Comparison of ENCODE assay signal across 1 cellular context in the genomic region with DNA sequence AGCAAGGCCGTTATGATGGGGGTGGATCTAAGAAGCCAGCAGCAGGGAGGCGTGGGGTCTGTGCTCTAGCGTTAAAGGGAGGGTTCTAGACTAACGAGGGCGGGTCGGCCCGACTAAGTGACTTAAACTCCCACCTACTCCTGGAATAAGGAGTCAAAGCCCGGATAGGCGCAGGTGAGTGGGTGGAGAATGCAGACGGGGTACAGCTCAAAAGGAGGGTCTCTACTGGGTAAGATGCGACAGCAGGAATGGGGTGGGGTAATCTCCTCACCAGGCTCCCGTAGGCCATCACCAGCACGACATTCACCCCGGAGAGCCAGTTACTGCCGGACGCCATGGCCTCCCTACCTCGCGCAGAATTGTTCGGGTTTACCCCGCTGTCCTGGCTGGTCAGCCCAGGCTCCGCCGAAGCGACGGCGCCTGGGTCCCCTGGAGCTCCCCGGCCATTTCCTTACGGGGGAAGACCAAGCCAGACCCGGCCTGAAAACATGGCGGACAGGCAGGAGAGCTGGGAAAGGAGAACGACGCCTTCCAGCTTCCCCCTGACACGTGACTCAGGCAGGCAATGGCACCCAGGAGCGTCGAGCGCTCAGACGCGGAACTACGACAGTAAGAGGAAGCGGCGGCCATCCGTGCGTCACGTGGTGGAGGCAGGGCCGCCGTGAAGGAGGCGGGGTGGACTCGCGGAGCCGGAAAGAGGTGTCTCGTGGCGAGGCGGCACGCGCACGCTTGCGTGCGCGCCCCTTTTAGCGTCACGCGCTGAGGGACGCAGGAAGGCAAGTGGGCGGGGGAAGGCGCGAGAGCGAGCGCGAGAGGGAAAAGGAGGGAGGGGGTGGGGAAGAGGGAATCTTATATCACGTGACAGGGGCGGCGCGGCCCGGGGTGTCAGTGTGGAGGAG.
A peak's percentile ranks its signal among the peaks of the same experiment; 100 is the strongest.
TF ChIP-seq lines count a peak whose summit lies in the region.

A gene with protein sequence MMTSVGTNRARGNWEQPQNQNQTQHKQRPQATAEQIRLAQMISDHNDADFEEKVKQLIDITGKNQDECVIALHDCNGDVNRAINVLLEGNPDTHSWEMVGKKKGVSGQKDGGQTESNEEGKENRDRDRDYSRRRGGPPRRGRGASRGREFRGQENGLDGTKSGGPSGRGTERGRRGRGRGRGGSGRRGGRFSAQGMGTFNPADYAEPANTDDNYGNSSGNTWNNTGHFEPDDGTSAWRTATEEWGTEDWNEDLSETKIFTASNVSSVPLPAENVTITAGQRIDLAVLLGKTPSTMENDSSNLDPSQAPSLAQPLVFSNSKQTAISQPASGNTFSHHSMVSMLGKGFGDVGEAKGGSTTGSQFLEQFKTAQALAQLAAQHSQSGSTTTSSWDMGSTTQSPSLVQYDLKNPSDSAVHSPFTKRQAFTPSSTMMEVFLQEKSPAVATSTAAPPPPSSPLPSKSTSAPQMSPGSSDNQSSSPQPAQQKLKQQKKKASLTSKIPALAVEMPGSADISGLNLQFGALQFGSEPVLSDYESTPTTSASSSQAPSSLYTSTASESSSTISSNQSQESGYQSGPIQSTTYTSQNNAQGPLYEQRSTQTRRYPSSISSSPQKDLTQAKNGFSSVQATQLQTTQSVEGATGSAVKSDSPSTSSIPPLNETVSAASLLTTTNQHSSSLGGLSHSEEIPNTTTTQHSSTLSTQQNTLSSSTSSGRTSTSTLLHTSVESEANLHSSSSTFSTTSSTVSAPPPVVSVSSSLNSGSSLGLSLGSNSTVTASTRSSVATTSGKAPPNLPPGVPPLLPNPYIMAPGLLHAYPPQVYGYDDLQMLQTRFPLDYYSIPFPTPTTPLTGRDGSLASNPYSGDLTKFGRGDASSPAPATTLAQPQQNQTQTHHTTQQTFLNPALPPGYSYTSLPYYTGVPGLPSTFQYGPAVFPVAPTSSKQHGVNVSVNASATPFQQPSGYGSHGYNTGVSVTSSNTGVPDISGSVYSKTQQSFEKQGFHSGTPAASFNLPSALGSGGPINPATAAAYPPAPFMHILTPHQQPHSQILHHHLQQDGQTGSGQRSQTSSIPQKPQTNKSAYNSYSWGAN (plus strand): TSS at position 885 of the 899 bp plus-strand sequence. CDS start 4,169 bp downstream, outside the sequence.

TF ChIP-seq in HepG2, 621 proteins besides CTCF, POLR2A, EP300 and RAD21 (continued from another document and continues in another):
- TF ChIP-seq ZNF737 (CRISPR knock-in tag; IDR thresholded peaks at IDR 0.05; ENCODE audit: borderline replicate concordance) (peak; percentile 79; the same call in 1 of the 2 replicates), MBNL3 (CRISPR knock-in tag; conservative IDR thresholded peaks at IDR 0.05) (no peak), ZNF124 (CRISPR knock-in tag; IDR thresholded peaks at IDR 0.05) (peak; percentile 51), FOXC1 (CRISPR knock-in tag; IDR thresholded peaks at IDR 0.05; ENCODE audit: borderline replicate concordance) (peak; percentile 99), MATR3 (CRISPR knock-in tag; IDR thresholded peaks at IDR 0.05) (no peak), ZNF552 (CRISPR knock-in tag; IDR thresholded peaks at IDR 0.05; ENCODE audit: borderline replicate concordance) (peak; percentile 94), HNF4A (CRISPR knock-in tag; IDR thresholded peaks at IDR 0.05) (peak; percentile 49), GLI4 (CRISPR knock-in tag; IDR thresholded peaks at IDR 0.05; ENCODE audit: borderline replicate concordance) (peak; percentile 92; the same call in 1 of the 2 replicates), PTBP1 (IDR thresholded peaks at IDR 0.05; ENCODE audit: low read depth, low read length, poor library complexity, severe bottlenecking) (no peak), ZNF101 (CRISPR knock-in tag; IDR thresholded peaks at IDR 0.05; ENCODE audit: borderline replicate concordance, low read depth) (no peak), NFE2 (CRISPR knock-in tag; IDR thresholded peaks at IDR 0.05) (no peak), TBP (CRISPR knock-in tag; IDR thresholded peaks at IDR 0.05) (no peak), RBFOX2 (IDR thresholded peaks at IDR 0.05; ENCODE audit: low read depth, low read length) (peak; percentile 93), KLF11 (CRISPR knock-in tag; IDR thresholded peaks at IDR 0.05) (0 out of 2 replicates have a peak, but pooled peaks have one; percentile 77), ZNF607 (CRISPR knock-in tag; IDR thresholded peaks at IDR 0.05; ENCODE audit: borderline replicate concordance) (peak; percentile 95), ZNF350 (CRISPR knock-in tag; IDR thresholded peaks at IDR 0.05; ENCODE audit: borderline replicate concordance, low read depth) (peak; percentile 80), FOXO1 (CRISPR knock-in tag; IDR thresholded peaks at IDR 0.05) (peak; percentile 35; the same call in 1 of the 2 replicates), BRCA1 (CRISPR knock-in tag; IDR thresholded peaks at IDR 0.05) (no peak), ZNF879 (CRISPR knock-in tag; IDR thresholded peaks at IDR 0.05) (0 out of 2 replicates have a peak, but pooled peaks have one; percentile 77), ZNF264 (CRISPR knock-in tag; IDR thresholded peaks at IDR 0.05) (peak; percentile 92), ZFP90 (CRISPR knock-in tag; IDR thresholded peaks at IDR 0.05; ENCODE audit: borderline replicate concordance) (peak; percentile 72; the same call in 1 of the 2 replicates), XRCC5 (optimal IDR thresholded peaks at IDR 0.05; ENCODE audit: low read length) (peak; percentile 21), U2AF2 (IDR thresholded peaks at IDR 0.05; ENCODE audit: low read depth, low read length) (0 out of 2 replicates have a peak, but pooled peaks have one; percentile 44), HNRNPLL (IDR thresholded peaks at IDR 0.05; ENCODE audit: low read depth, low read length, poor library complexity, severe bottlenecking) (peak; percentile 70), ZNF44 (CRISPR knock-in tag; IDR thresholded peaks at IDR 0.05) (peak; percentile 69; the same call in 1 of the 2 replicates), EED (CRISPR knock-in tag; IDR thresholded peaks at IDR 0.05) (0 out of 2 replicates have a peak, but pooled peaks have one; percentile 72), TAF15 (IDR thresholded peaks at IDR 0.05; ENCODE audit: low read depth, low read length, poor library complexity, severe bottlenecking) (no peak), ZNF773 (CRISPR knock-in tag; IDR thresholded peaks at IDR 0.05; ENCODE audit: borderline replicate concordance) (peak; percentile 75; the same call in 1 of the 2 replicates), ZNF543 (CRISPR knock-in tag; IDR thresholded peaks at IDR 0.05) (0 out of 2 replicates have a peak, but pooled peaks have one; percentile 44), ZNF33B (CRISPR knock-in tag; IDR thresholded peaks at IDR 0.05) (peak; percentile 88; the same call in 1 of the 2 replicates), ATF7 (IDR thresholded peaks at IDR 0.05) (no peak), ATF7 (CRISPR knock-in tag; IDR thresholded peaks at IDR 0.05) (no peak), ERF (CRISPR knock-in tag; IDR thresholded peaks at IDR 0.05) (peak; percentile 97), ZNF143 (CRISPR knock-in tag; IDR thresholded peaks at IDR 0.05) (peak; percentile 80), KDM6A (CRISPR knock-in tag; IDR thresholded peaks at IDR 0.05; ENCODE audit: low read depth) (no peak), ZSCAN12 (CRISPR knock-in tag; IDR thresholded peaks at IDR 0.05) (0 out of 2 replicates have a peak, but pooled peaks have one; percentile 62), NR2F1 (CRISPR knock-in tag; IDR thresholded peaks at IDR 0.05) (no peak), ZNF841 (CRISPR knock-in tag; IDR thresholded peaks at IDR 0.05; ENCODE audit: borderline replicate concordance) (no peak), SRY (CRISPR knock-in tag; IDR thresholded peaks at IDR 0.05) (peak; percentile 72), ZNF883 (CRISPR knock-in tag; IDR thresholded peaks at IDR 0.05; ENCODE audit: not compliant biosample characterization) (peak; percentile 93), ZNF703 (CRISPR knock-in tag; IDR thresholded peaks at IDR 0.05; ENCODE audit: borderline replicate concordance) (no peak), ZNF558 (CRISPR knock-in tag; IDR thresholded peaks at IDR 0.05; ENCODE audit: borderline replicate concordance) (peak; percentile 92)
- TF ChIP-seq, protein P1, sequence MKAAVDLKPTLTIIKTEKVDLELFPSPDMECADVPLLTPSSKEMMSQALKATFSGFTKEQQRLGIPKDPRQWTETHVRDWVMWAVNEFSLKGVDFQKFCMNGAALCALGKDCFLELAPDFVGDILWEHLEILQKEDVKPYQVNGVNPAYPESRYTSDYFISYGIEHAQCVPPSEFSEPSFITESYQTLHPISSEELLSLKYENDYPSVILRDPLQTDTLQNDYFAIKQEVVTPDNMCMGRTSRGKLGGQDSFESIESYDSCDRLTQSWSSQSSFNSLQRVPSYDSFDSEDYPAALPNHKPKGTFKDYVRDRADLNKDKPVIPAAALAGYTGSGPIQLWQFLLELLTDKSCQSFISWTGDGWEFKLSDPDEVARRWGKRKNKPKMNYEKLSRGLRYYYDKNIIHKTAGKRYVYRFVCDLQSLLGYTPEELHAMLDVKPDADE (CRISPR knock-in tag; IDR thresholded peaks at IDR 0.05): peak; percentile 56; the same call in 1 of the 2 replicates
- TF ChIP-seq, protein P2, sequence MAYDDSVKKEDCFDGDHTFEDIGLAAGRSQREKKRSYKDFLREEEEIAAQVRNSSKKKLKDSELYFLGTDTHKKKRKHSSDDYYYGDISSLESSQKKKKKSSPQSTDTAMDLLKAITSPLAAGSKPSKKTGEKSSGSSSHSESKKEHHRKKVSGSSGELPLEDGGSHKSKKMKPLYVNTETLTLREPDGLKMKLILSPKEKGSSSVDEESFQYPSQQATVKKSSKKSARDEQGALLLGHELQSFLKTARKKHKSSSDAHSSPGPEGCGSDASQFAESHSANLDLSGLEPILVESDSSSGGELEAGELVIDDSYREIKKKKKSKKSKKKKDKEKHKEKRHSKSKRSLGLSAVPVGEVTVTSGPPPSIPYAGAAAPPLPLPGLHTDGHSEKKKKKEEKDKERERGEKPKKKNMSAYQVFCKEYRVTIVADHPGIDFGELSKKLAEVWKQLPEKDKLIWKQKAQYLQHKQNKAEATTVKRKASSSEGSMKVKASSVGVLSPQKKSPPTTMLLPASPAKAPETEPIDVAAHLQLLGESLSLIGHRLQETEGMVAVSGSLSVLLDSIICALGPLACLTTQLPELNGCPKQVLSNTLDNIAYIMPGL (CRISPR knock-in tag; IDR thresholded peaks at IDR 0.05; ENCODE audit: borderline replicate concordance in 1 of 2, low read depth in 1 of 2): peak; percentile 65 to 87; a peak in 2 of 4 replicates
- TF ChIP-seq, protein P3, sequence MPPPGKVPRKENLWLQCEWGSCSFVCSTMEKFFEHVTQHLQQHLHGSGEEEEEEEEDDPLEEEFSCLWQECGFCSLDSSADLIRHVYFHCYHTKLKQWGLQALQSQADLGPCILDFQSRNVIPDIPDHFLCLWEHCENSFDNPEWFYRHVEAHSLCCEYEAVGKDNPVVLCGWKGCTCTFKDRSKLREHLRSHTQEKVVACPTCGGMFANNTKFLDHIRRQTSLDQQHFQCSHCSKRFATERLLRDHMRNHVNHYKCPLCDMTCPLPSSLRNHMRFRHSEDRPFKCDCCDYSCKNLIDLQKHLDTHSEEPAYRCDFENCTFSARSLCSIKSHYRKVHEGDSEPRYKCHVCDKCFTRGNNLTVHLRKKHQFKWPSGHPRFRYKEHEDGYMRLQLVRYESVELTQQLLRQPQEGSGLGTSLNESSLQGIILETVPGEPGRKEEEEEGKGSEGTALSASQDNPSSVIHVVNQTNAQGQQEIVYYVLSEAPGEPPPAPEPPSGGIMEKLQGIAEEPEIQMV (CRISPR knock-in tag; IDR thresholded peaks at IDR 0.05; ENCODE audit: low read depth): peak; percentile 82
- TF ChIP-seq, protein P4, sequence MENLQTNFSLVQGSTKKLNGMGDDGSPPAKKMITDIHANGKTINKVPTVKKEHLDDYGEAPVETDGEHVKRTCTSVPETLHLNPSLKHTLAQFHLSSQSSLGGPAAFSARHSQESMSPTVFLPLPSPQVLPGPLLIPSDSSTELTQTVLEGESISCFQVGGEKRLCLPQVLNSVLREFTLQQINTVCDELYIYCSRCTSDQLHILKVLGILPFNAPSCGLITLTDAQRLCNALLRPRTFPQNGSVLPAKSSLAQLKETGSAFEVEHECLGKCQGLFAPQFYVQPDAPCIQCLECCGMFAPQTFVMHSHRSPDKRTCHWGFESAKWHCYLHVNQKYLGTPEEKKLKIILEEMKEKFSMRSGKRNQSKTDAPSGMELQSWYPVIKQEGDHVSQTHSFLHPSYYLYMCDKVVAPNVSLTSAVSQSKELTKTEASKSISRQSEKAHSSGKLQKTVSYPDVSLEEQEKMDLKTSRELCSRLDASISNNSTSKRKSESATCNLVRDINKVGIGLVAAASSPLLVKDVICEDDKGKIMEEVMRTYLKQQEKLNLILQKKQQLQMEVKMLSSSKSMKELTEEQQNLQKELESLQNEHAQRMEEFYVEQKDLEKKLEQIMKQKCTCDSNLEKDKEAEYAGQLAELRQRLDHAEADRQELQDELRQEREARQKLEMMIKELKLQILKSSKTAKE (CRISPR knock-in tag; IDR thresholded peaks at IDR 0.05; ENCODE audit: borderline replicate concordance): peak; percentile 88; the same call in 1 of the 2 replicates
- TF ChIP-seq, protein P5, sequence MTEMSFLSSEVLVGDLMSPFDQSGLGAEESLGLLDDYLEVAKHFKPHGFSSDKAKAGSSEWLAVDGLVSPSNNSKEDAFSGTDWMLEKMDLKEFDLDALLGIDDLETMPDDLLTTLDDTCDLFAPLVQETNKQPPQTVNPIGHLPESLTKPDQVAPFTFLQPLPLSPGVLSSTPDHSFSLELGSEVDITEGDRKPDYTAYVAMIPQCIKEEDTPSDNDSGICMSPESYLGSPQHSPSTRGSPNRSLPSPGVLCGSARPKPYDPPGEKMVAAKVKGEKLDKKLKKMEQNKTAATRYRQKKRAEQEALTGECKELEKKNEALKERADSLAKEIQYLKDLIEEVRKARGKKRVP (CRISPR knock-in tag; IDR thresholded peaks at IDR 0.05): peak in 1 of 2 experiments; percentile 77; a peak in 2 of 4 replicates
- TF ChIP-seq, protein P6, sequence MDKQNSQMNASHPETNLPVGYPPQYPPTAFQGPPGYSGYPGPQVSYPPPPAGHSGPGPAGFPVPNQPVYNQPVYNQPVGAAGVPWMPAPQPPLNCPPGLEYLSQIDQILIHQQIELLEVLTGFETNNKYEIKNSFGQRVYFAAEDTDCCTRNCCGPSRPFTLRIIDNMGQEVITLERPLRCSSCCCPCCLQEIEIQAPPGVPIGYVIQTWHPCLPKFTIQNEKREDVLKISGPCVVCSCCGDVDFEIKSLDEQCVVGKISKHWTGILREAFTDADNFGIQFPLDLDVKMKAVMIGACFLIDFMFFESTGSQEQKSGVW (CRISPR knock-in tag; IDR thresholded peaks at IDR 0.05; ENCODE audit: borderline replicate concordance): no peak
- TF ChIP-seq, protein P7, sequence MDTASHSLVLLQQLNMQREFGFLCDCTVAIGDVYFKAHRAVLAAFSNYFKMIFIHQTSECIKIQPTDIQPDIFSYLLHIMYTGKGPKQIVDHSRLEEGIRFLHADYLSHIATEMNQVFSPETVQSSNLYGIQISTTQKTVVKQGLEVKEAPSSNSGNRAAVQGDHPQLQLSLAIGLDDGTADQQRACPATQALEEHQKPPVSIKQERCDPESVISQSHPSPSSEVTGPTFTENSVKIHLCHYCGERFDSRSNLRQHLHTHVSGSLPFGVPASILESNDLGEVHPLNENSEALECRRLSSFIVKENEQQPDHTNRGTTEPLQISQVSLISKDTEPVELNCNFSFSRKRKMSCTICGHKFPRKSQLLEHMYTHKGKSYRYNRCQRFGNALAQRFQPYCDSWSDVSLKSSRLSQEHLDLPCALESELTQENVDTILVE (CRISPR knock-in tag; IDR thresholded peaks at IDR 0.05): peak; percentile 94
- TF ChIP-seq, protein P8, sequence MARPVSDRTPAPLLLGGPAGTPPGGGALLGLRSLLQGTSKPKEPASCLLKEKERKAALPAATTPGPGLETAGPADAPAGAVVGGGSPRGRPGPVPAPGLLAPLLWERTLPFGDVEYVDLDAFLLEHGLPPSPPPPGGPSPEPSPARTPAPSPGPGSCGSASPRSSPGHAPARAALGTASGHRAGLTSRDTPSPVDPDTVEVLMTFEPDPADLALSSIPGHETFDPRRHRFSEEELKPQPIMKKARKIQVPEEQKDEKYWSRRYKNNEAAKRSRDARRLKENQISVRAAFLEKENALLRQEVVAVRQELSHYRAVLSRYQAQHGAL (CRISPR knock-in tag; IDR thresholded peaks at IDR 0.05; ENCODE audit: not compliant biosample characterization): peak; percentile 71
